In genomic region chr11:17275376-17276235, GRCh38 we compare ENCODE assay signal across 8 cellular contexts. TPM values are rescaled to one million over a fixed set of nuclear protein-coding genes. Genes with fewer than 3 reads are reported as not detected.
DNase-seq lines count a peak whose midpoint lies in the region; ATAC-seq, FAIRE-seq and TF ChIP-seq lines count a peak whose summit lies in the region.

No MANE protein-coding gene starts in this region.

- H3K27me3 ChIP-seq in SJCRH30 (no peaks in the 10 kb centered on the region), esophagus muscularis mucosa (no peaks in the 10 kb centered on the region)

- WGBS in esophagus muscularis mucosa = 68% methylated on average over 10 of the region's 10 CpGs

- no peaks in the 10 kb centered on the region for H3K9me3 ChIP-seq in HEK293 (ENCODE audit: control insufficient read depth, insufficient read depth, low read depth, low read length)
- no peaks in the 10 kb centered on the region for H3K9me3 ChIP-seq in SJCRH30 (replicated peaks)
- no peaks in the 10 kb centered on the region for H3K9me3 ChIP-seq in esophagus muscularis mucosa

- H3K36me3 ChIP-seq in HEK293 (ENCODE audit: control insufficient read depth in 2 of 2, insufficient read depth in 1 of 2, low read length in 2 of 2) = no peaks in the 10 kb centered on the region
- H3K36me3 ChIP-seq in SJCRH30 = no peaks in the 10 kb centered on the region
- H3K36me3 ChIP-seq in esophagus muscularis mucosa = no peaks in the 10 kb centered on the region

- TF ChIP-seq CTCF in HEK293 (tag by site-specific recombination; IDR thresholded peaks at IDR 0.05) = no peak
- no peak for TF ChIP-seq CTCF in esophagus muscularis mucosa (IDR thresholded peaks at IDR 0.05)

- no peak for FAIRE-seq in GM12892 (lab: Jason Lieb, UNC)

- ATAC-seq in GM19023 (IDR thresholded peaks at IDR 0.05; ENCODE audit: unreplicated experiment) = no peak

- no peaks in the 10 kb centered on the region for H3K4me1 ChIP-seq in HEK293 (ENCODE audit: control insufficient read depth, insufficient read depth, low read length)
- H3K4me1 ChIP-seq in SJCRH30 = 0 out of 2 replicates have a peak, but pooled peaks cover 3% of the 10 kb centered on the region
- peaks cover 8 to 20% (median 15%) of the 10 kb centered on the region in 4 donors for H3K4me1 ChIP-seq in esophagus muscularis mucosa

- TF ChIP-seq POLR2A in esophagus muscularis mucosa (IDR thresholded peaks at IDR 0.05; ENCODE audit: low read depth) (no peak), GM12892 (IDR thresholded peaks at IDR 0.05; ENCODE audit: low read depth, low read length) (no peak)

- POLR2A ChIA-PET in HEK293 (lab: Yijun Ruan, JAX) = interaction anchor here (0.9 to 2.7 kb wide), 9 partner anchors 8 to 198 kb away, joined by 3 to 12 read pairs (median 5); partner anchors contain the start of genes PIK3C2A and RPS13

- H3K27ac ChIP-seq in HEK293 (ENCODE audit: extremely low read depth, low read depth, low read length) = peak overlapping the region; percentile 42; the same call in 1 of the 2 replicates
- peak overlapping the region; percentile 69 for H3K27ac ChIP-seq in SJCRH30
- peak overlapping the region; percentile 86 to 95 (median 95) for H3K27ac ChIP-seq in esophagus muscularis mucosa (replicated peaks in 1 of 4)

- DNase-seq in SJCRH30 = peak in 1 of 2 experiments; percentile 13
- no peak for DNase-seq in esophagus muscularis mucosa (ENCODE audit: extremely low spot score)
- no peak for DNase-seq in skeletal muscle cell (ENCODE audit: low read depth)
- DNase-seq in COLO668 (lab: John Stamatoyannopoulos, UW; ENCODE audit: unreplicated experiment) = no peak
- DNase-seq in GM12892 (ENCODE audit: insufficient read length) = no peak
- DNase-seq in stimulated activated naive CD4-positive, alpha-beta T cell (lab: John Stamatoyannopoulos, UW) = no peak

- CTCF ChIA-PET in HEK293 (lab: Yijun Ruan, JAX) = interaction anchor here (0.7 to 2.5 kb wide), 3 partner anchors 15 to 46 kb away, joined by 3 to 8 read pairs (median 4); no protein-coding TSS in a partner anchor

- no peak for TF ChIP-seq EP300 in esophagus muscularis mucosa (IDR thresholded peaks at IDR 0.05)

- H3K4me3 ChIP-seq in HEK293 (ENCODE audit: low read depth, low read length) (peak overlapping the region; percentile 93), SJCRH30 (peak overlapping the region; percentile 91), esophagus muscularis mucosa (peak overlapping the region; percentile 77 to 98 (median 94)), skeletal muscle cell (ENCODE audit: low read depth, low read length) (peak overlapping the region; percentile 86)

- intact Hi-C loops in esophagus muscularis mucosa (cut with DNase I) = loop anchor here (5.0 kb wide), 1 partner anchor 43 kb away; no protein-coding TSS in a partner anchor

TF ChIP-seq in HEK293, 187 proteins besides CTCF, POLR2A, EP300 and RAD21:
- TF ChIP-seq ZNF837 (tag by site-specific recombination; IDR thresholded peaks at IDR 0.05) (no peak), ZNF24 (tag by site-specific recombination; IDR thresholded peaks at IDR 0.05) (0 out of 2 replicates have a peak, but pooled peaks have one; percentile 39)

RNA-seq across cellular contexts. Expression of gene NUCB2, which starts 0.9 kb away (rescaled TPM):
- total RNA-seq in SJCRH30 (2014; rRNA removed; shearing (Covaris generic)) = 29.4 and 32.6 TPM in 2 replicates
- 10 to 100 TPM; 34.3 to 43.8 (median 42.6) TPM for total RNA-seq in esophagus muscularis mucosa
- polyA plus RNA-seq in GM12892 (2012; ENCODE audit: missing spikeins) = 38.0 TPM

Comparison
In these comparisons a context has a peak if more than half of its experiments do, and no peak if none do; other contexts are left out.
1. H3K27ac ChIP-seq: peak in every context shown above with its lines; median percentile 95 in esophagus muscularis mucosa; 69 in SJCRH30; 42 in HEK293.